Comparison of ENCODE assay signal across 1 cellular context in the genomic region with DNA sequence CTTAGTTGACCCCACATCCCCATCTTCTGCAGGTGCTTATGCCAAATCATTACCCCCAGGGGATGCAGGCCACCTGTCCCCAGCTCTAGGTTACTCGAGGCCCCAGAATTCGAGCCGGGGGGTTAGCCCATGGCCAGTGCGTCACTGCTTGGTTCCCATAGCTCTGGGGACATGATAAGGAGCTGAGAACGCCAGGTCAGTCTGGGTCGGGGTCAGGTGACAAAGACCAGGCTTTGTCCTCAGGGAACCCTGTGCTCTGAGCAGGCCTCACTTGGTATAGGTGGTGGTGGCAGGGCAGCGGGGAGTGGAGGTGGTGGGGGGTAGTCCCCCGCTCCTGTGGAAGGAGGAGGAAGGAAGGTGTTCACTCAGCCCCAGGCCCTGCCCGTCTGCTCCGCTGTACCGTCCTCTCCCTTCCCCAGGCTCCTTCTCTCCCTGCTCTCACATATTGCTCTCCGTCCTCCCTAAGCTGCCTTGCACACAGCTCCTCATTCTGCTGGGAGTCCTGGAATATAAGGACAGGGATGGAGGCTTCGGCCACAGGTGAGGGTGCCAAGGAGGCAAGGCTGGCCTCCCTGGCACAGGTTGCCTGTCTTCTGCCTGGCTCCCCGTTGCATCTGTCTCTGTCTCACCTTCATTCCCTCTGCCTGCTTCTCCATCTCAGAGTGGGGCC.
TF ChIP-seq lines count a peak whose summit lies in the region.

No MANE protein-coding gene starts in this region.

TF ChIP-seq in K562, 482 proteins besides CTCF, POLR2A, EP300 and RAD21:
- no peak for TF ChIP-seq TCF7L2 (IDR thresholded peaks at IDR 0.05; ENCODE audit: low read depth, low read length)
- no peak for TF ChIP-seq HDAC8 (tag; IDR thresholded peaks at IDR 0.05)
- no peak for TF ChIP-seq KLF1 (tag; IDR thresholded peaks at IDR 0.05)
- peak; percentile 91 for TF ChIP-seq ZNF263 (CRISPR knock-in tag; IDR thresholded peaks at IDR 0.05; ENCODE audit: borderline replicate concordance)
- TF ChIP-seq, protein P1, sequence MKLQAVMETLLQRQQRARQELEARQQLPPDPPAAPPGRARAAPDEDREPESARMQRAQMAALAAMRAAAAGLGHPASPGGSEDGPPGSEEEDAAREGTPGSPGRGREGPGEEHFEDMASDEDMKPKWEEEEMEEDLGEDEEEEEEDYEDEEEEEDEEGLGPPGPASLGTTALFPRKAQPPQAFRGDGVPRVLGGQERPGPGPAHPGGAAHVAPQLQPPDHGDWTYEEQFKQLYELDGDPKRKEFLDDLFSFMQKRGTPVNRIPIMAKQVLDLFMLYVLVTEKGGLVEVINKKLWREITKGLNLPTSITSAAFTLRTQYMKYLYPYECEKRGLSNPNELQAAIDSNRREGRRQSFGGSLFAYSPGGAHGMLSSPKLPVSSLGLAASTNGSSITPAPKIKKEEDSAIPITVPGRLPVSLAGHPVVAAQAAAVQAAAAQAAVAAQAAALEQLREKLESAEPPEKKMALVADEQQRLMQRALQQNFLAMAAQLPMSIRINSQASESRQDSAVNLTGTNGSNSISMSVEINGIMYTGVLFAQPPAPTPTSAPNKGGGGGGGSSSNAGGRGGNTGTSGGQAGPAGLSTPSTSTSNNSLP (IDR thresholded peaks at IDR 0.05; ENCODE audit: borderline replicate concordance, low read depth, low read length), result no peak
